ENCODE assay signal across 8 cellular contexts in genomic region chr10:34974364-34975065, GRCh38.
DNase-seq lines count a peak whose midpoint lies in the region; FAIRE-seq and TF ChIP-seq lines count a peak whose summit lies in the region.
"Not testable (repeated sequence)": the region's sequence is repeated elsewhere in the genome, so short reads cannot be mapped to it uniquely, and the experiment has no call there.

No MANE protein-coding gene starts in this region.

- H2AK5ac ChIP-seq in H9 (ENCODE audit: insufficient read length, low read length); trophoblast cell (ENCODE audit: low read length): not testable (repeated sequence)

- H3K79me1 ChIP-seq in H9 (ENCODE audit: insufficient read depth, low read depth, low read length, poor library complexity, severe bottlenecking); trophoblast cell (ENCODE audit: low read length): not testable (repeated sequence)

- H3K9me3 Mint-ChIP-seq in H9, result peaks cover 18 to 19% of the 10 kb centered on the region in 2 experiments
- H3K9me3 Mint-ChIP-seq in type B pancreatic cell, result not testable (repeated sequence)

- H3K27me3 ChIP-seq in H9 (ENCODE audit: insufficient read depth, low read length); OCI-LY3 (ENCODE audit: low read depth, low read length); brain microvascular endothelial cell (replicated peaks); esophagus (ENCODE audit: control insufficient read depth in 1 of 2, insufficient read depth in 2 of 2, low read length in 2 of 2); trophoblast cell (ENCODE audit: insufficient read depth, low read length): not testable (repeated sequence)

- TF ChIP-seq CTCF in 22Rv1 (IDR thresholded peaks at IDR 0.05), result peak; percentile 37
- TF ChIP-seq CTCF in H9 (conservative IDR thresholded peaks at IDR 0.05), result peak; percentile 24; the same call in 2 of the 3 replicates
- TF ChIP-seq CTCF in OCI-LY3 (IDR thresholded peaks at IDR 0.05; ENCODE audit: low read depth, low read length), result peak; percentile 7; the same call in 1 of the 2 replicates
- peak; percentile 17 for TF ChIP-seq CTCF in brain microvascular endothelial cell (IDR thresholded peaks at IDR 0.05; ENCODE audit: low read depth, low read length, missing control alignments)
- TF ChIP-seq CTCF in kidney (IDR thresholded peaks at IDR 0.05; ENCODE audit: borderline replicate concordance, extremely low read depth, insufficient read depth), result peak; percentile 29
- TF ChIP-seq CTCF in type B pancreatic cell (conservative IDR thresholded peaks at IDR 0.05), result not testable (repeated sequence)

- DNase-seq in H9; brain microvascular endothelial cell; type B pancreatic cell (ENCODE audit: extremely low spot score, unreplicated experiment): not testable (repeated sequence)
- DNase-seq in kidney (peak; percentile 44), trophoblast cell (peak in 1 of 2 donors; percentile 37)

- H2BK12ac ChIP-seq in H9 (ENCODE audit: insufficient read length, low read depth, low read length); trophoblast cell (ENCODE audit: low read length): not testable (repeated sequence)

- not testable (repeated sequence) for H4K12ac ChIP-seq in trophoblast cell (ENCODE audit: low read depth, low read length)

- H2BK5ac ChIP-seq in H9 (ENCODE audit: insufficient read length, low read length); trophoblast cell (ENCODE audit: low read depth, low read length, poor library complexity): not testable (repeated sequence)

- H2BK20ac ChIP-seq in H9 (ENCODE audit: low read depth, low read length, poor library complexity, severe bottlenecking), result not testable (repeated sequence)

- not testable (repeated sequence) for H4K20me1 ChIP-seq in H9 (ENCODE audit: control insufficient read depth, insufficient read depth, insufficient read length); OCI-LY3 (ENCODE audit: insufficient read depth, low read length)

- not testable (repeated sequence) for H3K4me2 ChIP-seq in H9 (ENCODE audit: insufficient read depth, insufficient read length, low read length); OCI-LY3 (ENCODE audit: low read length); trophoblast cell (ENCODE audit: low read length)

- WGBS in H9 (ENCODE audit: extremely low coverage, insufficient read length, low lambda C conversion rate), result no CpG with 5 or more reads among the region's 8 CpGs
- WGBS in esophagus, 2 donors, result 62 to 76% methylated on average over 8 of the region's 8 CpGs
- WGBS in trophoblast cell (ENCODE audit: extremely low coverage, insufficient coverage, insufficient read length), result no CpG with 5 or more reads among the region's 8 CpGs

- not testable (repeated sequence) for H3K14ac ChIP-seq in H9 (ENCODE audit: insufficient read depth, low read length); trophoblast cell (ENCODE audit: low read length)

- not testable (repeated sequence) for H3K27ac Mint-ChIP-seq in H9
- peak overlapping the region; percentile 95 for H3K27ac Mint-ChIP-seq in type B pancreatic cell

- H3K4me1 ChIP-seq in H9 (ENCODE audit: insufficient read depth, low read length); OCI-LY3 (ENCODE audit: low read length); esophagus (ENCODE audit: control insufficient read depth in 2 of 2, insufficient read depth in 2 of 2, low read length in 1 of 2); kidney (ENCODE audit: control insufficient read depth in 1 of 2, insufficient read depth in 1 of 2, low read depth in 1 of 2, low read length in 2 of 2): not testable (repeated sequence)
- peaks cover 19 to 21% of the 10 kb centered on the region in 2 experiments for H3K4me1 ChIP-seq in trophoblast cell (ENCODE audit: control insufficient read depth in 1 of 2, insufficient read depth in 2 of 2, low read length in 2 of 2)

- H3K79me2 ChIP-seq in H9 (ENCODE audit: insufficient read depth, low read length); OCI-LY3 (ENCODE audit: low read length); trophoblast cell (ENCODE audit: control insufficient read depth, insufficient read depth, low read length, poor library complexity): not testable (repeated sequence)

- intact Hi-C loops in kidney (cut with DNase I), result not testable (repeated sequence)

- not testable (repeated sequence) for FAIRE-seq in kidney (lab: Jason Lieb, UNC)

- peaks cover 3 to 16% (median 12%) of the 10 kb centered on the region in 3 experiments; a peak in 6 of 7 replicates for H3K36me3 Mint-ChIP-seq in H9 (ENCODE audit: insufficient read depth in 1 of 3, low read depth in 3 of 3)
- H3K36me3 Mint-ChIP-seq in type B pancreatic cell, result not testable (repeated sequence)

- H3K36me3 ChIP-seq in OCI-LY3 (replicated peaks; ENCODE audit: low read depth, low read length); brain microvascular endothelial cell (replicated peaks); esophagus (ENCODE audit: control insufficient read depth in 2 of 2, insufficient read depth in 2 of 2, low read length in 1 of 2); kidney (ENCODE audit: control insufficient read depth in 1 of 2, insufficient read depth in 2 of 2, low read length in 2 of 2); trophoblast cell (ENCODE audit: control insufficient read depth in 1 of 2, insufficient read depth in 2 of 2, low read length in 2 of 2): not testable (repeated sequence)

- H4K8ac ChIP-seq in H9 (replicated peaks; ENCODE audit: insufficient read length, low read depth, low read length); trophoblast cell (ENCODE audit: low read depth, low read length): not testable (repeated sequence)

- not testable (repeated sequence) for H3K27me3 Mint-ChIP-seq in H9 (ENCODE audit: low read depth); type B pancreatic cell

- not testable (repeated sequence) for H3K9ac ChIP-seq in H9 (ENCODE audit: extremely low read depth, insufficient read length, low read length); OCI-LY3 (ENCODE audit: low read length); kidney (ENCODE audit: low read length in 2 of 2); trophoblast cell (ENCODE audit: low read length)

- not testable (repeated sequence) for H2AFZ ChIP-seq in H9 (ENCODE audit: low read length); OCI-LY3 (ENCODE audit: low read depth, low read length); trophoblast cell (ENCODE audit: insufficient read depth, low read length, poor library complexity)

- H3K18ac ChIP-seq in H9 (ENCODE audit: insufficient read length, low read depth, low read length); trophoblast cell (ENCODE audit: low read length): not testable (repeated sequence)

- not testable (repeated sequence) for H3K23me2 ChIP-seq in H9 (ENCODE audit: insufficient read length, low read depth, low read length, poor library complexity, severe bottlenecking)

- not testable (repeated sequence) for H3K9me3 ChIP-seq in H9 (ENCODE audit: control insufficient read depth, low read depth, low read length); OCI-LY3 (ENCODE audit: insufficient read depth, low read length); esophagus (ENCODE audit: control insufficient read depth in 2 of 2, insufficient read depth in 1 of 2, low read depth in 1 of 2, low read length in 1 of 2); kidney (ENCODE audit: control insufficient read depth in 1 of 2, low read length in 2 of 2); trophoblast cell (ENCODE audit: insufficient read depth, low read depth, low read length)

- H3K27ac ChIP-seq in 22Rv1; H9 (ENCODE audit: insufficient read length, low read depth, low read length); OCI-LY3 (ENCODE audit: low read length); brain microvascular endothelial cell; kidney (ENCODE audit: low read depth in 2 of 2, low read length in 2 of 2): not testable (repeated sequence)
- H3K27ac ChIP-seq in esophagus (ENCODE audit: low read depth in 2 of 2, low read length in 1 of 2), result peak overlapping the region; percentile 86 to 91
- peak overlapping the region; percentile 11 for H3K27ac ChIP-seq in trophoblast cell (ENCODE audit: low read depth, low read length)

- in situ Hi-C loops in brain microvascular endothelial cell (cut with HindIII; ENCODE audit: low pct_ligation_motif_present, low sequenced_read_pairs), result not testable (repeated sequence)

- H3K4me3 Mint-ChIP-seq in H9, result not testable (repeated sequence)
- H3K4me3 Mint-ChIP-seq in type B pancreatic cell, result peak overlapping the region; percentile 58

- H3K23ac ChIP-seq in H9 (ENCODE audit: insufficient read length, low read depth, low read length); trophoblast cell (ENCODE audit: low read length): not testable (repeated sequence)

- not testable (repeated sequence) for H4K91ac ChIP-seq in H9 (ENCODE audit: insufficient read length, low read depth, low read length); trophoblast cell (ENCODE audit: low read depth, low read length)

- not testable (repeated sequence) for H3K4me3 ChIP-seq in OCI-LY3 (ENCODE audit: low read length); brain microvascular endothelial cell (ENCODE audit: low read depth, low read length); kidney (ENCODE audit: low read length in 2 of 2); trophoblast cell (ENCODE audit: low read depth, low read length)
- peak overlapping the region; percentile 29 to 41 for H3K4me3 ChIP-seq in esophagus (ENCODE audit: low read depth in 1 of 2, low read length in 2 of 2)

- H3K4me1 Mint-ChIP-seq in H9, result not testable (repeated sequence)
- peaks cover 22% of the 10 kb centered on the region for H3K4me1 Mint-ChIP-seq in type B pancreatic cell (ENCODE audit: unreplicated experiment)

- H2BK120ac ChIP-seq in H9 (ENCODE audit: low read depth, low read length, poor library complexity, severe bottlenecking); trophoblast cell (ENCODE audit: insufficient read depth, low read length, poor library complexity): not testable (repeated sequence)

- H3T11ph ChIP-seq in H9 (ENCODE audit: low read length), result not testable (repeated sequence)

- not testable (repeated sequence) for H3K4ac ChIP-seq in H9 (ENCODE audit: low read depth, low read length); trophoblast cell (ENCODE audit: low read depth, low read length)

- not testable (repeated sequence) for H4K5ac ChIP-seq in H9 (ENCODE audit: insufficient read length, low read depth, low read length)

- H2BK15ac ChIP-seq in H9 (ENCODE audit: low read depth, low read length), result not testable (repeated sequence)

- H3K56ac ChIP-seq in H9 (ENCODE audit: insufficient read length, low read depth, low read length), result not testable (repeated sequence)
